Comparison of ENCODE assay signal across 10 cellular contexts in the genomic region with DNA sequence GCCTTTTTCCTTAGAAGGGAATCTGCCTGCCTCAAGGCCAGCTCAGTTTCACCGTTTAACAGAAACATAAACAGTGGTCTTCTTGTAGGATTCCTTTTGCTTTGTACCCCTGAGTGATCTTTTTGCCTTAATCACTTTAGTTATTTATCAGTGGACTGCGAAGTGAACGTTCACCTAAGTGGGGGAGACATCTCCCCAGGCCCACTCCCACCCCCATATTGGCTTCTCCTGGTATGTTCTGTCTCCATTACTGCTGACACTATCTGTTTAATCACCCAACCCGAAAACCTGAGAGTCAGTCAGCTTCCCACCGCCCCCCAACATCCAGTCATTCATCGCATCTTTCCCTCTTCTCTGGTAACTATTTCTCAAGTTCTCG. TPM values are rescaled to one million over a fixed set of nuclear protein-coding genes. Genes with fewer than 3 reads are reported as not detected.
DNase-seq lines count a peak whose midpoint lies in the region; ATAC-seq and TF ChIP-seq lines count a peak whose summit lies in the region.
"Had no signal": no experiment of that assay in that cellular context is flagged by ENCODE, and none has a peak within 500 bp of the region (broad histone marks: within the 10 kb centered on the region; RNA-seq: fewer than 3 reads in every experiment).

No MANE protein-coding gene starts in this region.

- H3K36me3 Mint-ChIP-seq in CD14-positive monocyte, result peaks cover 26 to 36% of the 10 kb centered on the region in 2 donors
- peaks cover 5% of the 10 kb centered on the region for H3K36me3 Mint-ChIP-seq in IgD-negative memory B cell
- peaks cover 39% of the 10 kb centered on the region for H3K36me3 Mint-ChIP-seq in MCF 10A (ENCODE audit: insufficient read depth, unreplicated experiment)
- peaks cover 9 to 45% (median 18%) of the 10 kb centered on the region in 3 donors for H3K36me3 Mint-ChIP-seq in naive thymus-derived CD8-positive, alpha-beta T cell

- H3K4me3 Mint-ChIP-seq in CD14-positive monocyte (no peak overlapping the region), IgD-negative memory B cell (peak overlapping the region; percentile 3 to 98 (median 88)), MCF 10A (ENCODE audit: unreplicated experiment) (peak overlapping the region; percentile 92)
- peak overlapping the region; percentile 28 to 98 (median 70) for H3K4me3 Mint-ChIP-seq in naive thymus-derived CD8-positive, alpha-beta T cell

- POLR2A ChIA-PET in MCF 10A (lab: Yijun Ruan, JAX), result interaction anchor here (0.6 to 2.9 kb wide), 7 partner anchors 12 to 1224 kb away, joined by 3 to 10 read pairs (median 4); partner anchors contain the start of gene DNAJC21
- POLR2A ChIA-PET in naive thymus-derived CD8-positive, alpha-beta T cell (lab: Charles Lee), result interaction anchor here (3.5 kb wide), 1 partner anchor 89 kb away, joined by 41 read pairs; the partner anchor contains the start of gene NADK2

- H3K27ac Mint-ChIP-seq in CD14-positive monocyte, result peak overlapping the region in 4 of 7 donors; percentile 2 to 54 (median 20)
- peak overlapping the region in 1 of 3 donors; percentile 50 for H3K27ac Mint-ChIP-seq in IgD-negative memory B cell
- peak overlapping the region; percentile 91 for H3K27ac Mint-ChIP-seq in MCF 10A (ENCODE audit: low read depth, unreplicated experiment)
- peak overlapping the region in 5 of 10 donors; percentile 2 to 73 (median 13) for H3K27ac Mint-ChIP-seq in naive thymus-derived CD8-positive, alpha-beta T cell

- BruUV-seq in MCF 10A (replicated peaks; lab: Mats Ljungman, UMichigan), result no TSS peak

- DNase-seq in CD14-positive monocyte (ENCODE audit: low spot score) (no peak), MCF 10A (ENCODE audit: unreplicated experiment) (no peak), NCI-H345 (lab: John Stamatoyannopoulos, UW) (no peak), SHP77 (lab: John Stamatoyannopoulos, UW) (no peak)
- no peak for DNase-seq in naive thymus-derived CD8-positive, alpha-beta T cell
- no peak for DNase-seq in NK-92 treated with Interleukin-12 subunit alpha and Interleukin-12 subunit beta, amount 100 ng/mL, for 24 hours (lab: John Stamatoyannopoulos, UW)
- DNase-seq in activated effector memory CD4-positive, alpha-beta T cell treated with Interleukin-2 at 50 U/mL for 16 hours, result no peak
- DNase-seq: aorta, KG1 had no signal

- no peak for ATAC-seq in naive thymus-derived CD8-positive, alpha-beta T cell

- intact Hi-C loops in CD14-positive monocyte (cut with micrococcal nuclease) (loop anchor here (5.0 kb wide), 2 partner anchors 89 to 1236 kb away; partner anchors contain the start of genes NADK2 (in 2 of the 2), BRIX1 (in 1 of the 2) and RAD1 (in 1 of the 2)), MCF 10A (cut with micrococcal nuclease) (loop anchor here (10.0 kb wide), 1 partner anchor 78 kb away; no protein-coding TSS in a partner anchor)

- no peaks in the 10 kb centered on the region for H3K9me3 Mint-ChIP-seq in CD14-positive monocyte
- H3K9me3 Mint-ChIP-seq in IgD-negative memory B cell, result no peaks in the 10 kb centered on the region
- no peaks in the 10 kb centered on the region for H3K9me3 Mint-ChIP-seq in MCF 10A (ENCODE audit: unreplicated experiment)
- H3K9me3 Mint-ChIP-seq in naive thymus-derived CD8-positive, alpha-beta T cell, result no peaks in the 10 kb centered on the region

- CTCF ChIA-PET in MCF 10A (lab: Yijun Ruan, JAX), result interaction anchor here (0.6 to 2.8 kb wide), 8 partner anchors 9 to 858 kb away, joined by 3 to 22 read pairs (median 3); no protein-coding TSS in a partner anchor

- TF ChIP-seq CTCF in CD14-positive monocyte (IDR thresholded peaks at IDR 0.05) (no peak), MCF 10A (IDR thresholded peaks at IDR 0.05; ENCODE audit: unreplicated experiment) (no peak)

- H3K27me3 Mint-ChIP-seq in CD14-positive monocyte (ENCODE audit: low read depth in 3 of 3) (no peaks in the 10 kb centered on the region), IgD-negative memory B cell (no peaks in the 10 kb centered on the region), MCF 10A (ENCODE audit: insufficient read depth, unreplicated experiment) (no peaks in the 10 kb centered on the region)
- no peaks in the 10 kb centered on the region for H3K27me3 Mint-ChIP-seq in naive thymus-derived CD8-positive, alpha-beta T cell

- peaks cover 49% of the 10 kb centered on the region for H3K4me1 Mint-ChIP-seq in CD14-positive monocyte
- peaks cover 23 to 40% (median 39%) of the 10 kb centered on the region in 3 donors for H3K4me1 Mint-ChIP-seq in IgD-negative memory B cell
- peaks cover 44% of the 10 kb centered on the region for H3K4me1 Mint-ChIP-seq in MCF 10A (ENCODE audit: insufficient read depth, unreplicated experiment)
- H3K4me1 Mint-ChIP-seq in naive thymus-derived CD8-positive, alpha-beta T cell, result peaks cover 24 to 79% (median 69%) of the 10 kb centered on the region in 4 donors

RNA-seq across cellular contexts. Expression of gene SKP2, which starts 1.4 kb away (rescaled TPM):
- polyA plus RNA-seq in CD14-positive monocyte, result 10 to 100 TPM; 15.5 to 18.0 TPM
- polyA plus RNA-seq in IgD-negative memory B cell, result 17.3 TPM
- 19.3 and 21.7 TPM in 2 replicates for total RNA-seq in MCF 10A (2022)
- total RNA-seq in naive thymus-derived CD8-positive, alpha-beta T cell, result 10 to 100 TPM; 18.5 to 21.5 TPM
- 10 to 100 TPM; 15.3 to 21.2 (median 15.4) TPM for polyA plus RNA-seq in naive thymus-derived CD8-positive, alpha-beta T cell

RNA-seq across cellular contexts. Expression of gene LMBRD2, which starts 1.6 kb away (rescaled TPM):
- 1 to 10 TPM; 2.1 to 6.4 TPM for polyA plus RNA-seq in CD14-positive monocyte
- 2.5 TPM for polyA plus RNA-seq in IgD-negative memory B cell
- total RNA-seq in MCF 10A (2022), result 7.9 and 9.6 TPM in 2 replicates
- total RNA-seq in naive thymus-derived CD8-positive, alpha-beta T cell, result 10 to 100 TPM; 15.6 to 16.5 TPM
- 1 to 10 TPM; 1.4 to 4.5 (median 2.6) TPM for polyA plus RNA-seq in naive thymus-derived CD8-positive, alpha-beta T cell

Comparison
In these comparisons a context has a peak if more than half of its experiments do, and no peak if none do; other contexts are left out.
1. H3K4me3 Mint-ChIP-seq: peak in IgD-negative memory B cell (4 of 4), MCF 10A (single experiment) and naive thymus-derived CD8-positive, alpha-beta T cell (10 of 10); none in CD14-positive monocyte (0 of 2).